In the genomic region with DNA sequence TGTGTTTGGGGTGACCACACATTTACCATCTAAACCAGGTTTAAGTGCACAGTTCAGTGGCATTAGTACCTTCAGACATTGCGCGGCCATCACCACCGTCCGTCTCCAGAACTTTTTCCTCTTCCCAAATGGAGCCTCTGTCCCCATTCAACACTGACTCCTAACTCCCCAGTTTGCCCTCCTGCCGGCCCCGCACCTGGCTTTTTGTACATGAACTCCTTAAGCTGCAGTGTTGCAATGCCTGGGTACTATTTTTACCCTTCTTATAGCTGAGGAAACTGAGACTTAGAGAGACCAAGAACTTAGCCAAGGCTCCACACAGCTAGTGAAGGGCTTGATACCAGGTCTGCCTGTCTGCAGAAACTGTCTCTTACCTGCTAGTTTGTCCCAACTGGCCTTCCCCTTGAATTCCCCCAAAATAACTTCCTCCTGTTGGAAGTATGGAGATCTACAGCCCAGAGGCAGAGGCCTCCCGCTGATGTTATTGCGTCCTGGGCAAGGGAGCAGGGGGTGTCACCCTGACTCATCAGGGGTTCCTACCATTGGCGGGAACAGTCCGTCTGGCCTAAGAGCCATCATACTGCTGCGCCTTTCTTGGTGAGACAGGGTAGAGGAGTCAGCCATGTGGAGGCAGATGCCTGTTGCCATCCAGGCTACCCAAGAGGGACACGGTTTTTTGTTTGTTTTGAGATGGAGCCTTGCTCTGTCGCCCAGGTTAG, we compare ENCODE assay signal across 17 cellular contexts.
DNase-seq lines count a peak whose midpoint lies in the region; ATAC-seq and TF ChIP-seq lines count a peak whose summit lies in the region.
"Had no signal": no experiment of that assay in that cellular context is flagged by ENCODE, and none has a peak within 500 bp of the region (broad histone marks: within the 10 kb centered on the region; RNA-seq: fewer than 3 reads in every experiment).

No MANE protein-coding gene starts in this region.

- H3K9me3 Mint-ChIP-seq in activated T-helper 2 cell treated with anti-CD3 and anti-CD28 coated beads, Interferon-gamma antibody, Interleukin-2, Interleukin-4, amounts not matched to agents 10 μg/mL and 5 μg/mL and 100 μg/mL, durations not matched to agents 14 hours and 24 hours and 36 hours = no peaks in the 10 kb centered on the region
- no peaks in the 10 kb centered on the region for H3K9me3 Mint-ChIP-seq in activated T-cell treated with anti-CD3 and anti-CD28 coated beads, Interleukin-2, amount 50 U/mL, for 72 hours
- H3K9me3 Mint-ChIP-seq: CD4-positive, CD25-positive, alpha-beta regulatory T cell had no signal

- H3K27me3 ChIP-seq in brain microvascular endothelial cell (replicated peaks) (no peaks in the 10 kb centered on the region), neutrophil (no peaks in the 10 kb centered on the region), vagina (no peaks in the 10 kb centered on the region), left ventricle myocardium inferior (ENCODE audit: low read depth) (peaks cover 4% of the 10 kb centered on the region)

- no peak overlapping the region for H3K27ac ChIP-seq in brain microvascular endothelial cell
- peak overlapping the region; percentile 16 for H3K27ac ChIP-seq in neutrophil
- peak overlapping the region; percentile 63 for H3K27ac ChIP-seq in vagina
- no peak overlapping the region for H3K27ac ChIP-seq in left ventricle myocardium inferior (replicated peaks)

- TF ChIP-seq CTCF in brain microvascular endothelial cell (IDR thresholded peaks at IDR 0.05; ENCODE audit: low read depth, low read length, missing control alignments) = peak; percentile 18
- no peak for TF ChIP-seq CTCF in neutrophil (IDR thresholded peaks at IDR 0.05)
- no peak for TF ChIP-seq CTCF in vagina (IDR thresholded peaks at IDR 0.05)
- no peak for TF ChIP-seq CTCF in left ventricle myocardium inferior (IDR thresholded peaks at IDR 0.05; ENCODE audit: borderline replicate concordance)

- ATAC-seq in T-helper 17 cell = no peak
- no peak for ATAC-seq in activated T-cell treated with anti-CD3 and anti-CD28 coated beads, Interleukin-2, amount 50 U/mL, for 72 hours (replicated peaks in 1 of 2)

- no peak for TF ChIP-seq POLR2A in vagina (IDR thresholded peaks at IDR 0.05)

- H3K36me3 ChIP-seq in brain microvascular endothelial cell (replicated peaks) (peaks cover 21% of the 10 kb centered on the region), neutrophil (peaks cover 100% of the 10 kb centered on the region), vagina (peaks cover 0 to 21% of the 10 kb centered on the region in 2 donors), left ventricle myocardium inferior (peaks cover 57% of the 10 kb centered on the region)

- no peak overlapping the region for H3K4me3 ChIP-seq in brain microvascular endothelial cell (ENCODE audit: low read depth, low read length)
- H3K4me3 ChIP-seq in neutrophil (ENCODE audit: low read depth in 1 of 2, low read length in 1 of 2) = no peak overlapping the region
- no peak overlapping the region for H3K4me3 ChIP-seq in vagina
- H3K4me3 ChIP-seq in left ventricle myocardium inferior = no peak overlapping the region

- DNase-seq in T-helper 17 cell = no peak
- DNase-seq in brain microvascular endothelial cell = peak; percentile 40
- DNase-seq in vagina (ENCODE audit: extremely low spot score in 2 of 2) = no peak
- no peak for DNase-seq in activated T-helper 2 cell treated with anti-CD3 and anti-CD28 coated beads, Interferon-gamma antibody, Interleukin-2, Interleukin-4, amounts not matched to agents 10 μg/mL and 5 μg/mL and 100 μg/mL, durations not matched to agents 14 hours and 24 hours and 36 hours (ENCODE audit: low spot score)
- DNase-seq in activated T-cell treated with anti-CD3 and anti-CD28 coated beads, Interleukin-2, amount 50 U/mL, for 72 hours = no peak
- no peak for DNase-seq in left ventricle myocardium inferior
- DNase-seq: Caco-2; CD4-positive, CD25-positive, alpha-beta regulatory T cell; EL; H7; Kasumi-1; NCI-H187; NCI-H345; NCI-H526; SHP77 treated with DMSO at 0.1 percent for 48 hours had no signal

- H3K27me3 Mint-ChIP-seq in T-helper 17 cell = no peaks in the 10 kb centered on the region
- H3K27me3 Mint-ChIP-seq in activated T-helper 2 cell treated with anti-CD3 and anti-CD28 coated beads, Interferon-gamma antibody, Interleukin-2, Interleukin-4, amounts not matched to agents 10 μg/mL and 5 μg/mL and 100 μg/mL, durations not matched to agents 14 hours and 24 hours and 36 hours (ENCODE audit: low read depth) = no peaks in the 10 kb centered on the region
- no peaks in the 10 kb centered on the region for H3K27me3 Mint-ChIP-seq in activated T-cell treated with anti-CD3 and anti-CD28 coated beads, Interleukin-2, amount 50 U/mL, for 72 hours (ENCODE audit: low read depth)
- H3K27me3 Mint-ChIP-seq: B cell; CD4-positive, CD25-positive, alpha-beta regulatory T cell had no signal

- intact Hi-C loops in vagina (cut with DNase I) (no loop called here), left ventricle myocardium inferior (cut with micrococcal nuclease) (no loop called here)
- intact Hi-C loops in activated T-helper 2 cell treated with anti-CD3 and anti-CD28 coated beads, Interferon-gamma antibody, Interleukin-2, Interleukin-4, amounts not matched to agents 10 μg/mL and 5 μg/mL and 100 μg/mL, durations not matched to agents 14 hours and 24 hours and 36 hours (cut with micrococcal nuclease) = no loop called here

- peaks cover 7% of the 10 kb centered on the region for H3K36me3 Mint-ChIP-seq in T-helper 17 cell (ENCODE audit: low read depth)
- peaks cover 54% of the 10 kb centered on the region for H3K36me3 Mint-ChIP-seq in activated T-helper 2 cell treated with anti-CD3 and anti-CD28 coated beads, Interferon-gamma antibody, Interleukin-2, Interleukin-4, amounts not matched to agents 10 μg/mL and 5 μg/mL and 100 μg/mL, durations not matched to agents 14 hours and 24 hours and 36 hours (ENCODE audit: low read depth)
- peaks cover 0 to 8% of the 10 kb centered on the region in 2 donors for H3K36me3 Mint-ChIP-seq in activated T-cell treated with anti-CD3 and anti-CD28 coated beads, Interleukin-2, amount 50 U/mL, for 72 hours (ENCODE audit: insufficient read depth in 2 of 2)

- H3K4me1 Mint-ChIP-seq in T-helper 17 cell = no peaks in the 10 kb centered on the region
- H3K4me1 Mint-ChIP-seq in activated T-helper 2 cell treated with anti-CD3 and anti-CD28 coated beads, Interferon-gamma antibody, Interleukin-2, Interleukin-4, amounts not matched to agents 10 μg/mL and 5 μg/mL and 100 μg/mL, durations not matched to agents 14 hours and 24 hours and 36 hours (ENCODE audit: low read depth) = peaks cover 10% of the 10 kb centered on the region
- H3K4me1 Mint-ChIP-seq in activated T-cell treated with anti-CD3 and anti-CD28 coated beads, Interleukin-2, amount 50 U/mL, for 72 hours (ENCODE audit: low read depth) = peaks cover 5% of the 10 kb centered on the region
- H3K4me1 Mint-ChIP-seq: B cell had no signal

- H3K9me3 ChIP-seq in T-helper 17 cell (ENCODE audit: control insufficient read depth, low read length, poor library complexity, severe bottlenecking) (no peaks in the 10 kb centered on the region), neutrophil (peaks cover 5% of the 10 kb centered on the region), vagina (no peaks in the 10 kb centered on the region), left ventricle myocardium inferior (replicated peaks) (no peaks in the 10 kb centered on the region)
- H3K9me3 ChIP-seq: Caco-2 had no signal

- in situ Hi-C loops in brain microvascular endothelial cell (cut with HindIII; ENCODE audit: low pct_ligation_motif_present, low sequenced_read_pairs) = loop anchor here (25.0 kb wide), 1 partner anchor 212 kb away; no protein-coding TSS in a partner anchor

- H3K27ac Mint-ChIP-seq in T-helper 17 cell = no peak overlapping the region
- H3K27ac Mint-ChIP-seq in activated T-helper 2 cell treated with anti-CD3 and anti-CD28 coated beads, Interferon-gamma antibody, Interleukin-2, Interleukin-4, amounts not matched to agents 10 μg/mL and 5 μg/mL and 100 μg/mL, durations not matched to agents 14 hours and 24 hours and 36 hours = no peak overlapping the region
- H3K27ac Mint-ChIP-seq in activated T-cell treated with anti-CD3 and anti-CD28 coated beads, Interleukin-2, amount 50 U/mL, for 72 hours = no peak overlapping the region
- H3K27ac Mint-ChIP-seq: B cell; CD4-positive, CD25-positive, alpha-beta regulatory T cell had no signal

- H3K4me3 Mint-ChIP-seq in T-helper 17 cell = peak overlapping the region; percentile 45
- no peak overlapping the region for H3K4me3 Mint-ChIP-seq in activated T-helper 2 cell treated with anti-CD3 and anti-CD28 coated beads, Interferon-gamma antibody, Interleukin-2, Interleukin-4, amounts not matched to agents 10 μg/mL and 5 μg/mL and 100 μg/mL, durations not matched to agents 14 hours and 24 hours and 36 hours (ENCODE audit: low read depth)
- no peak overlapping the region for H3K4me3 Mint-ChIP-seq in activated T-cell treated with anti-CD3 and anti-CD28 coated beads, Interleukin-2, amount 50 U/mL, for 72 hours
- H3K4me3 Mint-ChIP-seq: B cell; CD4-positive, CD25-positive, alpha-beta regulatory T cell had no signal

- H3K4me1 ChIP-seq in neutrophil (ENCODE audit: control insufficient read depth in 1 of 2, insufficient read depth in 1 of 2, low read depth in 1 of 2, low read length in 1 of 2) (no peaks in the 10 kb centered on the region), vagina (peaks cover 20% of the 10 kb centered on the region), left ventricle myocardium inferior (peaks cover 34% of the 10 kb centered on the region)

Comparison
In these comparisons a context has a peak if more than half of its experiments do, and no peak if none do; other contexts are left out.
1. H3K27ac ChIP-seq: peak in neutrophil (single experiment) and vagina (single experiment); none in brain microvascular endothelial cell (single experiment) and left ventricle myocardium inferior (single experiment).